ENCODE assay signal across 8 cellular contexts in the genomic region with DNA sequence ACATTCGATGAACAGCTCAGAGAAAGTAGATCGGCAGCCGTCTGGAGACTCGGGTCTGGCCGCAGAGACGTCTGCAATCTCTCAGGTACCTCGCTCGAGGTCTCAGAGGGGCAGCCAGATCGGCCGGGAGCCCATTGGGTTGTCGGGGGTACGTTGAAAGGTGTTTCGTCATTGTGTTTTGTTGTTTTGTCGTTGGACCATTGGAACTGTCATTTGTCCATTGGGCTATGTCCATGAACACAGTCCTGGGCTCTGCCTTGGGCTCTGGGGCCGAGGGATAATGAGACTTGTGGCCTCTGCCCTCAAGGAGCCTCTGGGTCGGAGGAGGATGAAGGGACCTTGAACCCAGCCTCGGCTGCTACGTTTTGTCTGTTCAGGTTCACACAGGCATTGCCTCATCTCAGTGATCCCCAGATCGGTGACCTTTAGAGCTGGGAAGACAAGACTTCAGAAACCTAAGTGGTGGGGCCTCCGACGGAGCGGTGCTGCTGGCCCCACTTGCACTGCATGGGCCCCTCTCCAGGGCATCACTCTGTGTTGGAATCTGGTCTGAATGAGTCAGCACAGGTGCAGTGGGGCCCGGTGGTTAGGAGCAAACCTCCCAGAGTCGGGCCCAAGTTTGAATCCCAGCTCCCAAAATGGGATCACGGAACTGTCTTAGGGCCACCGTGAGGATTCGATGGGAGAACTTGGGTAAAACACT.
"Had no signal": no experiment of that assay in that cellular context is flagged by ENCODE, and none has a peak within 500 bp of the region (broad histone marks: within the 10 kb centered on the region; RNA-seq: fewer than 3 reads in every experiment).

No MANE protein-coding gene starts in this region.

- H3K9me3 ChIP-seq: mucosa of descending colon, tibial artery, vagina had no signal

- H3K9me3 Mint-ChIP-seq: activated T-helper 2 cell treated with anti-CD3 and anti-CD28 coated beads, Interferon-gamma antibody, Interleukin-2, Interleukin-4, amounts not matched to agents 10 μg/mL and 5 μg/mL and 100 μg/mL, durations not matched to agents 14 hours and 24 hours and 36 hours; natural killer cell treated with Interleukin-12 subunit alpha and Interleukin-12 subunit beta and Interleukin-15 and Interleukin-18, amount 100 ng/mL, for 72 hours had no signal

- H3K36me3 Mint-ChIP-seq: natural killer cell treated with Interleukin-12 subunit alpha and Interleukin-12 subunit beta and Interleukin-15 and Interleukin-18, amount 100 ng/mL, for 72 hours had no signal

- FAIRE-seq: endometrium, TTC549 had no signal

- H3K27me3 Mint-ChIP-seq: natural killer cell treated with Interleukin-12 subunit alpha and Interleukin-12 subunit beta and Interleukin-15 and Interleukin-18, amount 100 ng/mL, for 72 hours had no signal

- H3K27me3 ChIP-seq: tibial artery, vagina had no signal

- H3K27ac ChIP-seq: tibial artery, vagina had no signal

- H3K4me3 Mint-ChIP-seq: natural killer cell treated with Interleukin-12 subunit alpha and Interleukin-12 subunit beta and Interleukin-15 and Interleukin-18, amount 100 ng/mL, for 72 hours had no signal

- H3K4me3 ChIP-seq: mucosa of descending colon, skin epidermis, tibial artery, vagina had no signal

- H3K27ac Mint-ChIP-seq: activated T-helper 2 cell treated with anti-CD3 and anti-CD28 coated beads, Interferon-gamma antibody, Interleukin-2, Interleukin-4, amounts not matched to agents 10 μg/mL and 5 μg/mL and 100 μg/mL, durations not matched to agents 14 hours and 24 hours and 36 hours; natural killer cell treated with Interleukin-12 subunit alpha and Interleukin-12 subunit beta and Interleukin-15 and Interleukin-18, amount 100 ng/mL, for 72 hours had no signal
